9 cellular contexts compared by ENCODE assay signal in the genomic region with DNA sequence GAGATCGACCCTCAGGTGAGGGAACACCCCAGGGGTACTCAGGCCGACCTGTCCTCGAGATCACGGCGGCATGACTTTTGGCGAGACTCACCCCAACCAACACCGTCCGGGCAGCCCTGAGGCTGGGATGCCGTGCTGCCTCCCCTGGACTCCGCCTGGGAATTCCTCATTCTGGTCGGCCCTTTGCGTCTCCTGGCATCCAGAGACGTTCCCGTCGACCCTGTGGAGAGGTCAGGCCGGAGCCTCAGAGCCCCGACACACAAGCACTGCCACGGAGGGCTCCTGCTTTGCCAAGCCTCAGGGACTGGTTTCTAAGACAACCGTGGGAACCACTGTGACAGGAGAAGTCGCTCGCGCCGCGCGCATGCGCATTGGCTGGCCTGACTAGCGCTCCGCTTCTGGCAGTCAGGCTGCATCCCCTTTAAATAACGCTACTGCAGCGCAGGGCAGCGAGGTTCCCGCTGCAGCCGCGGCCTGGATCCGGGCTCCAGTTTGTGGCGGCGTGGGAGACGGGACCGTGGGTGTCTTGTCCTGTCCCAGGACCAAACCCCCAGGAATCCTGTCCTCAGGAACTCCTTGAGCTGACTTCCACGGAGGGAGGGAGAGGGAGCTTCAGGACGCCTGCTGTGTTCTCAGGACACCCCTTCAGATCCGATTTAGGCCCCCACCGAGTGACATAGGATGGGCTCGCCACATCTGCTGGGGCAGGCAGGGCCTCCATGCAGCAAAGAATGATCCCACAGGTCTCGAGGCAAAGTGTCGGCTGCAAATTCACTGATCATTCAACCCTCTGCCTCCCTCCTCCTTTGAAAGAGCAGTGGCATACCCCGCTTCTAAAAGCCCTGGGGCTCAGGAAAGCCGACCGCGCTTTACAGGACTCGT.
DNase-seq lines count a peak whose midpoint lies in the region; ATAC-seq and TF ChIP-seq lines count a peak whose summit lies in the region.
"Had no signal": no experiment of that assay in that cellular context is flagged by ENCODE, and none has a peak within 500 bp of the region (broad histone marks: within the 10 kb centered on the region; RNA-seq: fewer than 3 reads in every experiment).

No MANE protein-coding gene starts in this region.

- H3K36me3 Mint-ChIP-seq in CD14-positive monocyte: peaks cover 0 to 4% of the 10 kb centered on the region in 2 donors
- no peaks in the 10 kb centered on the region for H3K36me3 Mint-ChIP-seq in activated T-helper 17 cell treated with anti-CD3 and anti-CD28 coated beads, Interleukin-2, amount 50 U/mL, for 72 hours (ENCODE audit: low read depth)

- H3K9ac ChIP-seq in neuronal stem cell (ENCODE audit: low read depth, low read length, poor library complexity): no peak overlapping the region

- H2BK15ac ChIP-seq in neuronal stem cell (ENCODE audit: low read length): no peak overlapping the region

- H2BK5ac ChIP-seq in neuronal stem cell (ENCODE audit: low read length): no peak overlapping the region

- peak overlapping the region; percentile 80 for H3K23ac ChIP-seq in neuronal stem cell (ENCODE audit: low read depth, low read length, poor library complexity)

- H4K91ac ChIP-seq in neuronal stem cell (ENCODE audit: low read depth, low read length, poor library complexity): no peak overlapping the region

- intact Hi-C loops in CD14-positive monocyte (cut with micrococcal nuclease): no loop called here

- H3K36me3 ChIP-seq in neuronal stem cell (replicated peaks in 1 of 2; ENCODE audit: control insufficient read depth in 2 of 2, insufficient read depth in 2 of 2, low read length in 2 of 2) (no peaks in the 10 kb centered on the region), thoracic aorta (no peaks in the 10 kb centered on the region)

- peak overlapping the region; percentile 45 for H2AFZ ChIP-seq in neuronal stem cell (ENCODE audit: low read length)

- H3K4me1 ChIP-seq in neuronal stem cell (ENCODE audit: control insufficient read depth in 2 of 2, insufficient read depth in 1 of 2, low read depth in 1 of 2, low read length in 2 of 2): peaks cover 6 to 10% of the 10 kb centered on the region in 2 donors
- peaks cover 21 to 33% of the 10 kb centered on the region in 2 donors for H3K4me1 ChIP-seq in thoracic aorta (ENCODE audit: control insufficient read depth in 1 of 2, low read depth in 2 of 2)

- H2AK5ac ChIP-seq in neuronal stem cell (ENCODE audit: low read depth, low read length): no peak overlapping the region

- H3K27me3 Mint-ChIP-seq in CD14-positive monocyte (ENCODE audit: low read depth in 3 of 3): peaks cover 69 to 91% (median 80%) of the 10 kb centered on the region in 3 donors
- H3K27me3 Mint-ChIP-seq in activated T-helper 17 cell treated with anti-CD3 and anti-CD28 coated beads, Interleukin-2, amount 50 U/mL, for 72 hours: peaks cover 49% of the 10 kb centered on the region

- H2BK120ac ChIP-seq in neuronal stem cell (ENCODE audit: low read depth, low read length): no peak overlapping the region

- H3K4me3 ChIP-seq in fibroblast of the aortic adventitia (ENCODE audit: low read depth, low read length) (no peak overlapping the region), neuronal stem cell (ENCODE audit: low read length in 2 of 2) (no peak overlapping the region), thoracic aorta (peak overlapping the region; percentile 52)

- no peaks in the 10 kb centered on the region for H3K79me1 ChIP-seq in neuronal stem cell (ENCODE audit: low read depth, low read length)

- no peak overlapping the region for H3K14ac ChIP-seq in neuronal stem cell (ENCODE audit: low read length)

- TF ChIP-seq CTCF in CD14-positive monocyte (IDR thresholded peaks at IDR 0.05): no peak
- no peak for TF ChIP-seq CTCF in fibroblast of the aortic adventitia (IDR thresholded peaks at IDR 0.05; ENCODE audit: insufficient read depth, low read length)
- TF ChIP-seq CTCF in thoracic aorta (IDR thresholded peaks at IDR 0.05): no peak

- H3K27me3 ChIP-seq in neuronal stem cell (ENCODE audit: control insufficient read depth in 3 of 3, insufficient read depth in 3 of 3, low read depth in 1 of 3, low read length in 3 of 3) (peaks cover 9 to 75% (median 42%) of the 10 kb centered on the region in 3 experiments), thoracic aorta (replicated peaks; ENCODE audit: insufficient read depth) (no peaks in the 10 kb centered on the region)

- peak; percentile 70 for DNase-seq in CD14-positive monocyte (ENCODE audit: low spot score)
- DNase-seq in OCI-M1 (lab: John Stamatoyannopoulos, UW): peak; percentile 48
- DNase-seq in fibroblast of the aortic adventitia (ENCODE audit: low read depth): peak; percentile 39
- no peak for DNase-seq in neuronal stem cell (ENCODE audit: low spot score)
- DNase-seq in thoracic aorta (ENCODE audit: low spot score): no peak

- H3K27ac ChIP-seq in neuronal stem cell (replicated peaks; ENCODE audit: low read length): no peak overlapping the region
- H3K27ac ChIP-seq in thoracic aorta: no peak overlapping the region
- H3K27ac ChIP-seq: epithelial cell of prostate had no signal

- ATAC-seq in HG02610 (IDR thresholded peaks at IDR 0.05; ENCODE audit: unreplicated experiment): peak; percentile 61
- peak; percentile 56 for ATAC-seq in activated T-helper 17 cell treated with anti-CD3 and anti-CD28 coated beads, Interleukin-2, amount 50 U/mL, for 72 hours (replicated peaks)
- no peak for ATAC-seq in thoracic aorta (ENCODE audit: insufficient number of reproducible peaks, low FRiP score, low read depth)
- ATAC-seq in GM21576 (IDR thresholded peaks at IDR 0.05; ENCODE audit: unreplicated experiment): no peak

- peak overlapping the region; percentile 38 for H3K18ac ChIP-seq in neuronal stem cell (ENCODE audit: low read length)

- no peak overlapping the region for H4K8ac ChIP-seq in neuronal stem cell (ENCODE audit: low read depth, low read length)

- no peak overlapping the region for H3K27ac Mint-ChIP-seq in CD14-positive monocyte
- H3K27ac Mint-ChIP-seq in activated T-helper 17 cell treated with anti-CD3 and anti-CD28 coated beads, Interleukin-2, amount 50 U/mL, for 72 hours: no peak overlapping the region

- H3K4me1 Mint-ChIP-seq in CD14-positive monocyte: peaks cover 32% of the 10 kb centered on the region
- H3K4me1 Mint-ChIP-seq in activated T-helper 17 cell treated with anti-CD3 and anti-CD28 coated beads, Interleukin-2, amount 50 U/mL, for 72 hours: peaks cover 17% of the 10 kb centered on the region

- H3K4me3 Mint-ChIP-seq in CD14-positive monocyte: peak overlapping the region in 1 of 2 donors; percentile 82
- peak overlapping the region; percentile 74 for H3K4me3 Mint-ChIP-seq in activated T-helper 17 cell treated with anti-CD3 and anti-CD28 coated beads, Interleukin-2, amount 50 U/mL, for 72 hours

- no peak overlapping the region for H2BK12ac ChIP-seq in neuronal stem cell (ENCODE audit: low read length)

- peaks cover 2 to 24% (median 9%) of the 10 kb centered on the region in 7 donors for H3K9me3 Mint-ChIP-seq in CD14-positive monocyte
- no peaks in the 10 kb centered on the region for H3K9me3 Mint-ChIP-seq in activated T-helper 17 cell treated with anti-CD3 and anti-CD28 coated beads, Interleukin-2, amount 50 U/mL, for 72 hours

- no peaks in the 10 kb centered on the region for H3K9me3 ChIP-seq in neuronal stem cell (replicated peaks in 1 of 2; ENCODE audit: control insufficient read depth in 2 of 2, insufficient read depth in 1 of 2, low read depth in 1 of 2, low read length in 2 of 2)
- H3K9me3 ChIP-seq in thoracic aorta: no peaks in the 10 kb centered on the region

- no CpG with 5 or more reads among the region's 51 CpGs for WGBS in neuronal stem cell (ENCODE audit: extremely low coverage in 2 of 2, insufficient read length in 2 of 2, insufficient replicate concordance in 1 of 2), 2 donors

- H3K4ac ChIP-seq in neuronal stem cell (ENCODE audit: low read length): no peak overlapping the region

- H3K4me2 ChIP-seq in neuronal stem cell (ENCODE audit: insufficient read depth, low read length, poor library complexity, severe bottlenecking): peak overlapping the region; percentile 42

Comparison
In these comparisons a context has a peak if more than half of its experiments do, and no peak if none do; other contexts are left out.
1. DNase-seq: peak in CD14-positive monocyte (single experiment), OCI-M1 (single experiment) and fibroblast of the aortic adventitia (single experiment); none in neuronal stem cell (single experiment) and thoracic aorta (single experiment).
2. ATAC-seq: peak in HG02610 (single experiment) and activated T-helper 17 cell treated with anti-CD3 and anti-CD28 coated beads, Interleukin-2, amount 50 U/mL, for 72 hours (single experiment); none in thoracic aorta (single experiment) and GM21576 (single experiment).